ENCODE assay signal across 1 cellular context in genomic region chr7:6526997-6527378, GRCh38.
TF ChIP-seq lines count a peak whose summit lies in the region.

No MANE protein-coding gene starts in this region.

TF ChIP-seq in GM23338, 12 proteins besides CTCF, POLR2A, EP300 and RAD21 (continued from another document):
- TF ChIP-seq REST (IDR thresholded peaks at IDR 0.05; ENCODE audit: unreplicated experiment), result no peak
- TF ChIP-seq EZH2 (IDR thresholded peaks at IDR 0.05; ENCODE audit: low read depth, unreplicated experiment), result no peak
- no peak for TF ChIP-seq ZNF462 (CRISPR knock-in tag; IDR thresholded peaks at IDR 0.05)
- TF ChIP-seq JUNB (IDR thresholded peaks at IDR 0.05; ENCODE audit: unreplicated experiment), result no peak
